In the genomic region with DNA sequence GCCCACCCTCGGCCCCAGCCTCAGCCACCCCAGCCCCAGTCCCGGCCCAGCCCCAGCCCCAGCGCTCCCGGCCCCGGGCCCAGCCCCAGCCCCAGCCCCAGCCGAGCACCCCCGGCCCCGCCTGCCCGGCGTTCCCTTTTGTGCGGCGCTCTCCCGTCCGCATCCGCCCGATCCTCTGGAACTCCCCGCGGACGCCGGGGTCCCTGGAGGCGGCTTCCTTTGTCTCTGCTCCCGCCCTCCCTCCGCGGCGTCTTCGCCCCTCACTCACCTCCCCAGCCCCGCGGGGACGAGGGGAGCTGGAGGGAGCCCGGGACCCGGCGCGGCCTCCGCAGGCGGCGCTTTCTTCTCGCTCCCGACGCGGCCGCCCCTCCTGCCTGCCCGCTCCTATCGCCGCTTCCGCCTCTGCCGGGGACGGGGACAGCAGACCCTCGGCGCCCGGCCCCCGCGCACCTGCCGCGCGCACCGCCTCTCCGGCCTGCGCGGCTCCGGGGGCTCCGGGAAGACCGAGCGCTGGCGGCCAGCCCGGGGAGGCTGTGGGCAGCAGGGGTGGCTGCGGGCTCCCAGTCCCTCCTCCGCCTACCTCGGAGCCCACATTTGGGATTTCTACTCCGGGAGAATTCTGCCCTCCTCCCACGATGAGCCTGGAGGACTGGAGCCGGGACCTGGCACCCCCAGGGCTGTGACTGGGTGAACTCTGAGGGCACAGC, we compare ENCODE assay signal across 10 cellular contexts. TPM values are rescaled to one million over a fixed set of nuclear protein-coding genes. Genes with fewer than 3 reads are reported as not detected.
DNase-seq lines count a peak whose midpoint lies in the region; ATAC-seq and TF ChIP-seq lines count a peak whose summit lies in the region.
"Had no signal": no experiment of that assay in that cellular context is flagged by ENCODE, and none has a peak within 500 bp of the region (broad histone marks: within the 10 kb centered on the region; RNA-seq: fewer than 3 reads in every experiment).

No MANE protein-coding gene starts in this region.

- H3K27me3 ChIP-seq in HUES48 (ENCODE audit: control insufficient read depth, insufficient read depth, low read length) (peaks cover 44% of the 10 kb centered on the region), Caco-2 (replicated peaks; ENCODE audit: control insufficient read depth, insufficient read depth, low read length) (no peaks in the 10 kb centered on the region)
- H3K27me3 ChIP-seq: SJSA1 had no signal

- BruUV-seq in Caco-2 (replicated peaks; lab: Mats Ljungman, UMichigan): no TSS peak

- intact Hi-C loops in Caco-2 (cut with micrococcal nuclease; ENCODE audit: unreplicated experiment): no loop called here

- no peaks in the 10 kb centered on the region for H3K36me3 Mint-ChIP-seq in naive thymus-derived CD8-positive, alpha-beta T cell
- peaks cover 28% of the 10 kb centered on the region for H3K36me3 Mint-ChIP-seq in Caco-2 (ENCODE audit: insufficient read depth, unreplicated experiment)

- no peak for TF ChIP-seq CTCF in astrocyte of the cerebellum (IDR thresholded peaks at IDR 0.05; ENCODE audit: low read depth, low read length, missing control alignments)
- TF ChIP-seq CTCF in Caco-2 (IDR thresholded peaks at IDR 0.05; ENCODE audit: insufficient read depth in 1 of 2, low read depth in 1 of 2, low read length in 1 of 2, severe bottlenecking in 1 of 2, unreplicated experiment in 1 of 2): no peak

- H3K4me3 Mint-ChIP-seq in naive thymus-derived CD8-positive, alpha-beta T cell: peak overlapping the region in 9 of 10 donors; percentile 50 to 83 (median 57)
- H3K4me3 Mint-ChIP-seq in Caco-2 (ENCODE audit: unreplicated experiment): no peak overlapping the region

- H3K4me3 ChIP-seq in HUES48 (ENCODE audit: low read depth, low read length) (peak overlapping the region; percentile 58), astrocyte of the cerebellum (ENCODE audit: low read depth, low read length) (peak overlapping the region; percentile 23), Caco-2 (ENCODE audit: low read depth, low read length) (no peak overlapping the region)

- CTCF ChIA-PET in Caco-2 (lab: Charles Lee): no interaction called here

- H3K9ac ChIP-seq in HUES48 (ENCODE audit: low read depth, low read length): peak overlapping the region; percentile 24; the same call in 1 of the 2 replicates

- peak; percentile 72 for DNase-seq in COLO668 (lab: John Stamatoyannopoulos, UW; ENCODE audit: unreplicated experiment)
- no peak for DNase-seq in astrocyte of the cerebellum (ENCODE audit: low read depth)
- DNase-seq in naive thymus-derived CD8-positive, alpha-beta T cell: no peak
- no peak for DNase-seq in Caco-2
- DNase-seq in hypothalamus (lab: John Stamatoyannopoulos, UW): no peak
- DNase-seq in NCI-H2196 treated with DMSO at 0.1 percent for 48 hours (lab: John Stamatoyannopoulos, UW; ENCODE audit: unreplicated experiment): no peak

- in situ Hi-C loops in astrocyte of the cerebellum (cut with HindIII; ENCODE audit: low sequenced_read_pairs): no loop called here

- no peak overlapping the region for H3K27ac Mint-ChIP-seq in naive thymus-derived CD8-positive, alpha-beta T cell
- no peak overlapping the region for H3K27ac Mint-ChIP-seq in Caco-2 (ENCODE audit: unreplicated experiment)

- peaks cover 0 to 19% (median 0%) of the 10 kb centered on the region in 5 donors for H3K27me3 Mint-ChIP-seq in naive thymus-derived CD8-positive, alpha-beta T cell
- no peaks in the 10 kb centered on the region for H3K27me3 Mint-ChIP-seq in Caco-2 (ENCODE audit: insufficient read depth, unreplicated experiment)

- no peaks in the 10 kb centered on the region for H3K9me3 Mint-ChIP-seq in naive thymus-derived CD8-positive, alpha-beta T cell
- no peaks in the 10 kb centered on the region for H3K9me3 Mint-ChIP-seq in Caco-2 (ENCODE audit: unreplicated experiment)

- H3K9me3 ChIP-seq in HUES48 (ENCODE audit: control insufficient read depth, insufficient read depth, low read length): no peaks in the 10 kb centered on the region
- no peaks in the 10 kb centered on the region for H3K9me3 ChIP-seq in Caco-2
- H3K9me3 ChIP-seq: SJSA1 had no signal

- POLR2A ChIA-PET in naive thymus-derived CD8-positive, alpha-beta T cell (lab: Charles Lee): interaction anchor here (0.9 to 1.7 kb wide), 4 partner anchors 20 to 75 kb away, joined by 3 to 7 read pairs (median 4); partner anchors contain the start of genes ISG15 and NOC2L
- POLR2A ChIA-PET in Caco-2 (lab: Charles Lee): no interaction called here

- peaks cover 7 to 17% (median 15%) of the 10 kb centered on the region in 4 donors for H3K4me1 Mint-ChIP-seq in naive thymus-derived CD8-positive, alpha-beta T cell
- peaks cover 5% of the 10 kb centered on the region for H3K4me1 Mint-ChIP-seq in Caco-2 (ENCODE audit: low read depth, unreplicated experiment)

- H3K36me3 ChIP-seq in HUES48 (ENCODE audit: control insufficient read depth, insufficient read depth, low read length) (0 out of 2 replicates have a peak, but pooled peaks cover 2% of the 10 kb centered on the region), Caco-2 (ENCODE audit: control insufficient read depth, insufficient read depth, low read length) (no peaks in the 10 kb centered on the region; the same call in none of the 2 replicates)

- ATAC-seq in naive thymus-derived CD8-positive, alpha-beta T cell: peak in 1 of 2 donors; percentile 14
- ATAC-seq in HG03175 (IDR thresholded peaks at IDR 0.05; ENCODE audit: unreplicated experiment): no peak

- H3K27ac ChIP-seq in HUES48 (ENCODE audit: low read depth, low read length): no peak overlapping the region
- H3K27ac ChIP-seq: SJSA1 had no signal

- H3K4me1 ChIP-seq in HUES48 (ENCODE audit: control insufficient read depth, insufficient read depth, low read length): peaks cover 8% of the 10 kb centered on the region
- peaks cover 18% of the 10 kb centered on the region for H3K4me1 ChIP-seq in Caco-2

RNA-seq across cellular contexts. Expression of gene AGRN, which starts 14.0 kb away (rescaled TPM):
- total RNA-seq in naive thymus-derived CD8-positive, alpha-beta T cell: 1 to 10 TPM; 6.2 to 6.4 TPM
- under 1 TPM; 0.15 to 0.71 (median 0.47) TPM for polyA plus RNA-seq in naive thymus-derived CD8-positive, alpha-beta T cell
- total RNA-seq in Caco-2 (2022): 176 and 188 TPM in 2 replicates

RNA-seq across cellular contexts. Expression of gene ISG15, which starts 20.6 kb away (rescaled TPM):
- 10 to 100 TPM; 30.3 to 30.7 TPM for total RNA-seq in naive thymus-derived CD8-positive, alpha-beta T cell
- 100 to 1,000 TPM; 133 to 220 (median 217) TPM for polyA plus RNA-seq in naive thymus-derived CD8-positive, alpha-beta T cell
- total RNA-seq in Caco-2 (2022): 55.5 and 63.1 TPM in 2 replicates

RNA-seq across cellular contexts. Expression of gene HES4, which starts 34.0 kb away (rescaled TPM):
- not detected for total RNA-seq in naive thymus-derived CD8-positive, alpha-beta T cell
- polyA plus RNA-seq in naive thymus-derived CD8-positive, alpha-beta T cell: under 1 TPM in 1 of 3 donors, not detected in 2; 0.85 TPM
- total RNA-seq in Caco-2 (2022): 45.5 and 53.8 TPM in 2 replicates

RNA-seq across cellular contexts. Expression of gene RNF223, which starts 40.2 kb away (rescaled TPM):
- total RNA-seq in naive thymus-derived CD8-positive, alpha-beta T cell: not detected
- not detected for polyA plus RNA-seq in naive thymus-derived CD8-positive, alpha-beta T cell
- 0.56 and 0.57 TPM in 2 replicates for total RNA-seq in Caco-2 (2022)
- total RNA-seq: SJSA1 had no signal

RNA-seq across cellular contexts. Expression of gene PERM1, which starts 52.0 kb away (rescaled TPM):
- not detected for total RNA-seq in naive thymus-derived CD8-positive, alpha-beta T cell
- polyA plus RNA-seq in naive thymus-derived CD8-positive, alpha-beta T cell: not detected
- 0.18 and 0.65 TPM in 2 replicates for total RNA-seq in Caco-2 (2022)
- total RNA-seq: K562 had no signal
- polyA plus RNA-seq: K562 had no signal

Comparison
In these comparisons a context has a peak if more than half of its experiments do, and no peak if none do; other contexts are left out.
1. RNA of gene AGRN, which starts 14.0 kb away (total RNA-seq): 176 to 188 TPM in Caco-2; 6.2 to 6.4 TPM in naive thymus-derived CD8-positive, alpha-beta T cell; every median in the first group is over 10 times any median in the second.
2. RNA of gene HES4, which starts 34.0 kb away (total RNA-seq): 45.5 to 53.8 TPM in Caco-2; not detected in naive thymus-derived CD8-positive, alpha-beta T cell; every median in the first group is over 10 times any median in the second.